In genomic region chr11:86492370-86493030, GRCh38 we compare ENCODE assay signal across 11 cellular contexts.
"Had no signal": no experiment of that assay in that cellular context is flagged by ENCODE, and none has a peak within 500 bp of the region (broad histone marks: within the 10 kb centered on the region; RNA-seq: fewer than 3 reads in every experiment).

No MANE protein-coding gene starts in this region.

- H3K27me3 Mint-ChIP-seq: activated naive CD4-positive, alpha-beta T cell treated with anti-CD3 and anti-CD28 coated beads, Interleukin-2, amount 50 U/mL, for 24 hours had no signal

- H3K4me1 Mint-ChIP-seq: activated naive CD4-positive, alpha-beta T cell treated with anti-CD3 and anti-CD28 coated beads, Interleukin-2, amount 50 U/mL, for 24 hours; memory B cell had no signal

- H3K9me3 Mint-ChIP-seq: activated naive CD4-positive, alpha-beta T cell treated with anti-CD3 and anti-CD28 coated beads, Interleukin-2, amount 50 U/mL, for 24 hours; memory B cell had no signal

- H3K27ac ChIP-seq: gastroesophageal sphincter, parathyroid adenoma, transverse colon had no signal

- ATAC-seq: activated CD4-positive, CD25-positive, alpha-beta regulatory T cell treated with anti-CD3 and anti-CD28 coated beads, Interleukin-2, amount 50 U/mL, for 24 hours; gastroesophageal sphincter had no signal

- H3K27ac Mint-ChIP-seq: activated naive CD4-positive, alpha-beta T cell treated with anti-CD3 and anti-CD28 coated beads, Interleukin-2, amount 50 U/mL, for 24 hours; memory B cell had no signal

- DNase-seq: anterior cingulate cortex; effector CD4-positive, alpha-beta T cell; hippocampal formation; retina; transverse colon had no signal

- H3K36me3 Mint-ChIP-seq: activated naive CD4-positive, alpha-beta T cell treated with anti-CD3 and anti-CD28 coated beads, Interleukin-2, amount 50 U/mL, for 24 hours; memory B cell had no signal

- H3K4me3 Mint-ChIP-seq: activated naive CD4-positive, alpha-beta T cell treated with anti-CD3 and anti-CD28 coated beads, Interleukin-2, amount 50 U/mL, for 24 hours; memory B cell had no signal

- H3K4me3 ChIP-seq: gastroesophageal sphincter, smooth muscle cell, transverse colon had no signal
